In the genomic region with DNA sequence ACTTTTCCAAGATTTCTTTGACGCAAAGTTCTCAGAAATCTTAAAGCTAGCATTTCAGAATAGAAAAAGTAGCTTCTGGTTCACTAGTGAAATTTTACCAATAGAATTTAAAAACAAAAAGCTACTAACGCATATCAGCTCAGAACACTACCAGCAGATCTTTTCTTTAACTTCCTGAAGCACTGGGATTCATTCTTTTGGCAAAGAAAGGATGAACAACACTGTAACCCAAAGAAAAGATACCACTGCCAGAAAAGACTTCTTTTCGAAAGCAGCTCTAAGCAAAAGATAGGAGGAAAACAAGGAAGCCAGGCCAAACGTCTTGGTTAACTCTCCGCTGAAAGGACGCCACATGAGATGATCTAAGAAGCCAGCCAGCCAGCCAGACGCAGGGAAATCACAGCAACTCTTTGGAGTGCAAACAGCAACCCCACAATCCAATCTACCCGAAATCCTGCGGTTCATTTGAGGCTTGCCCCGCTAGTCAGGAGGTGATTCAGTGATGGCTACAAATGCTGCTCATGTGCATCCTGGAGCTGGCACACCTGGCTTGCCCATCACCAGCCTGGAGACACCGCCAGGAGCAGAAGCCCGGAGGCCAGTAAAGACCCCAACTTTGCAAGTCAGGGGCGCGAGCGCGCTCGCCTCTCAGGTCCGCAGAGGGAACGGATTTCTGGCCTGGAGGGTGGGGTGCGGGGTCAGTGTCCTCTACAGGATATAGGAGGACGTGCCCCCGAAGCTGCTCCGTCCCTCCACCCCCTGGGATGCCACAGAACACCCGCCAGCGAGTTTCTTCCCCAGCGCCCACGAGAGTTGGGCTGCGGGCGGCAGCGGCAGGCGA, we compare ENCODE assay signal across 1 cellular context.
TF ChIP-seq lines count a peak whose summit lies in the region.

No MANE protein-coding gene starts in this region.

TF ChIP-seq in HEK293, 187 proteins besides CTCF, POLR2A, EP300 and RAD21 (continued from another document):
- TF ChIP-seq, protein P1, sequence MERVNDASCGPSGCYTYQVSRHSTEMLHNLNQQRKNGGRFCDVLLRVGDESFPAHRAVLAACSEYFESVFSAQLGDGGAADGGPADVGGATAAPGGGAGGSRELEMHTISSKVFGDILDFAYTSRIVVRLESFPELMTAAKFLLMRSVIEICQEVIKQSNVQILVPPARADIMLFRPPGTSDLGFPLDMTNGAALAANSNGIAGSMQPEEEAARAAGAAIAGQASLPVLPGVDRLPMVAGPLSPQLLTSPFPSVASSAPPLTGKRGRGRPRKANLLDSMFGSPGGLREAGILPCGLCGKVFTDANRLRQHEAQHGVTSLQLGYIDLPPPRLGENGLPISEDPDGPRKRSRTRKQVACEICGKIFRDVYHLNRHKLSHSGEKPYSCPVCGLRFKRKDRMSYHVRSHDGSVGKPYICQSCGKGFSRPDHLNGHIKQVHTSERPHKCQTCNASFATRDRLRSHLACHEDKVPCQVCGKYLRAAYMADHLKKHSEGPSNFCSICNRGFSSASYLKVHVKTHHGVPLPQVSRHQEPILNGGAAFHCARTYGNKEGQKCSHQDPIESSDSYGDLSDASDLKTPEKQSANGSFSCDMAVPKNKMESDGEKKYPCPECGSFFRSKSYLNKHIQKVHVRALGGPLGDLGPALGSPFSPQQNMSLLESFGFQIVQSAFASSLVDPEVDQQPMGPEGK (tag by site-specific recombination; IDR thresholded peaks at IDR 0.05), result 0 out of 2 replicates have a peak, but pooled peaks have one; percentile 46
- TF ChIP-seq ZSCAN16 (tag by site-specific recombination; IDR thresholded peaks at IDR 0.05) (no peak), ZNF292 (tag by site-specific recombination; IDR thresholded peaks at IDR 0.05; ENCODE audit: borderline replicate concordance, low read depth) (no peak), ZNF174 (tag by site-specific recombination; IDR thresholded peaks at IDR 0.05) (no peak), ZNF529 (tag by site-specific recombination; IDR thresholded peaks at IDR 0.05; ENCODE audit: insufficient replicate concordance) (no peak), KLF7 (tag by site-specific recombination; IDR thresholded peaks at IDR 0.05; ENCODE audit: borderline replicate concordance) (no peak), ZBTB20 (tag by site-specific recombination; IDR thresholded peaks at IDR 0.05) (no peak), ZNF138 (tag by site-specific recombination; IDR thresholded peaks at IDR 0.05; ENCODE audit: borderline replicate concordance) (no peak), SCRT2 (tag by site-specific recombination; IDR thresholded peaks at IDR 0.05) (no peak), ZNF157 (tag by site-specific recombination; IDR thresholded peaks at IDR 0.05) (no peak), ZNF610 (tag by site-specific recombination; IDR thresholded peaks at IDR 0.05; ENCODE audit: borderline replicate concordance) (no peak), ZNF350 (tag by site-specific recombination; IDR thresholded peaks at IDR 0.05) (no peak), ZNF114 (tag by site-specific recombination; IDR thresholded peaks at IDR 0.05) (no peak), ZNF214 (tag by site-specific recombination; IDR thresholded peaks at IDR 0.05; ENCODE audit: borderline replicate concordance) (no peak), ZSCAN23 (tag by site-specific recombination; IDR thresholded peaks at IDR 0.05) (no peak), GLI2 (tag by site-specific recombination; IDR thresholded peaks at IDR 0.05; ENCODE audit: borderline replicate concordance, low read depth) (no peak), ZNF24 (tag by site-specific recombination; IDR thresholded peaks at IDR 0.05) (no peak; the same call in 1 of the 2 replicates), GLIS1 (tag by site-specific recombination; IDR thresholded peaks at IDR 0.05) (no peak), ZNF560 (tag by site-specific recombination; IDR thresholded peaks at IDR 0.05; ENCODE audit: borderline replicate concordance) (no peak), RBAK (tag by site-specific recombination; IDR thresholded peaks at IDR 0.05) (no peak), BCL11B (tag by site-specific recombination; IDR thresholded peaks at IDR 0.05; ENCODE audit: low read depth) (no peak), ZNF544 (tag by site-specific recombination; IDR thresholded peaks at IDR 0.05) (no peak), ZNF837 (tag by site-specific recombination; IDR thresholded peaks at IDR 0.05) (no peak), ZNF311 (tag by site-specific recombination; IDR thresholded peaks at IDR 0.05; ENCODE audit: borderline replicate concordance) (no peak), ZBTB8A (tag by site-specific recombination; IDR thresholded peaks at IDR 0.05) (no peak), ZNF341 (tag by site-specific recombination; IDR thresholded peaks at IDR 0.05; ENCODE audit: low read depth) (no peak)
- TF ChIP-seq, protein P2, sequence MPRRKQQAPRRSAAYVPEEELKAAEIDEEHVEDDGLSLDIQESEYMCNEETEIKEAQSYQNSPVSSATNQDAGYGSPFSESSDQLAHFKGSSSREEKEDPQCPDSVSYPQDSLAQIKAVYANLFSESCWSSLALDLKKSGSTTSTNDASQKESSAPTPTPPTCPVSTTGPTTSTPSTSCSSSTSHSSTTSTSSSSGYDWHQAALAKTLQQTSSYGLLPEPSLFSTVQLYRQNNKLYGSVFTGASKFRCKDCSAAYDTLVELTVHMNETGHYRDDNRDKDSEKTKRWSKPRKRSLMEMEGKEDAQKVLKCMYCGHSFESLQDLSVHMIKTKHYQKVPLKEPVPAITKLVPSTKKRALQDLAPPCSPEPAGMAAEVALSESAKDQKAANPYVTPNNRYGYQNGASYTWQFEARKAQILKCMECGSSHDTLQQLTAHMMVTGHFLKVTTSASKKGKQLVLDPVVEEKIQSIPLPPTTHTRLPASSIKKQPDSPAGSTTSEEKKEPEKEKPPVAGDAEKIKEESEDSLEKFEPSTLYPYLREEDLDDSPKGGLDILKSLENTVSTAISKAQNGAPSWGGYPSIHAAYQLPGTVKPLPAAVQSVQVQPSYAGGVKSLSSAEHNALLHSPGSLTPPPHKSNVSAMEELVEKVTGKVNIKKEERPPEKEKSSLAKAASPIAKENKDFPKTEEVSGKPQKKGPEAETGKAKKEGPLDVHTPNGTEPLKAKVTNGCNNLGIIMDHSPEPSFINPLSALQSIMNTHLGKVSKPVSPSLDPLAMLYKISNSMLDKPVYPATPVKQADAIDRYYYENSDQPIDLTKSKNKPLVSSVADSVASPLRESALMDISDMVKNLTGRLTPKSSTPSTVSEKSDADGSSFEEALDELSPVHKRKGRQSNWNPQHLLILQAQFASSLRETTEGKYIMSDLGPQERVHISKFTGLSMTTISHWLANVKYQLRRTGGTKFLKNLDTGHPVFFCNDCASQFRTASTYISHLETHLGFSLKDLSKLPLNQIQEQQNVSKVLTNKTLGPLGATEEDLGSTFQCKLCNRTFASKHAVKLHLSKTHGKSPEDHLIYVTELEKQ (tag by site-specific recombination; IDR thresholded peaks at IDR 0.05; ENCODE audit: borderline replicate concordance), result no peak
- TF ChIP-seq, protein P3, sequence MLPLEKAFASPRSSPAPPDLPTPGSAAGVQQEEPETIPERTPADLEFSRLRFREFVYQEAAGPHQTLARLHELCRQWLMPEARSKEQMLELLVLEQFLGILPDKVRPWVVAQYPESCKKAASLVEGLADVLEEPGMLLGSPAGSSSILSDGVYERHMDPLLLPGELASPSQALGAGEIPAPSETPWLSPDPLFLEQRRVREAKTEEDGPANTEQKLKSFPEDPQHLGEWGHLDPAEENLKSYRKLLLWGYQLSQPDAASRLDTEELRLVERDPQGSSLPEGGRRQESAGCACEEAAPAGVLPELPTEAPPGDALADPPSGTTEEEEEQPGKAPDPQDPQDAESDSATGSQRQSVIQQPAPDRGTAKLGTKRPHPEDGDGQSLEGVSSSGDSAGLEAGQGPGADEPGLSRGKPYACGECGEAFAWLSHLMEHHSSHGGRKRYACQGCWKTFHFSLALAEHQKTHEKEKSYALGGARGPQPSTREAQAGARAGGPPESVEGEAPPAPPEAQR (tag by site-specific recombination; IDR thresholded peaks at IDR 0.05), result no peak
- TF ChIP-seq, protein P4, sequence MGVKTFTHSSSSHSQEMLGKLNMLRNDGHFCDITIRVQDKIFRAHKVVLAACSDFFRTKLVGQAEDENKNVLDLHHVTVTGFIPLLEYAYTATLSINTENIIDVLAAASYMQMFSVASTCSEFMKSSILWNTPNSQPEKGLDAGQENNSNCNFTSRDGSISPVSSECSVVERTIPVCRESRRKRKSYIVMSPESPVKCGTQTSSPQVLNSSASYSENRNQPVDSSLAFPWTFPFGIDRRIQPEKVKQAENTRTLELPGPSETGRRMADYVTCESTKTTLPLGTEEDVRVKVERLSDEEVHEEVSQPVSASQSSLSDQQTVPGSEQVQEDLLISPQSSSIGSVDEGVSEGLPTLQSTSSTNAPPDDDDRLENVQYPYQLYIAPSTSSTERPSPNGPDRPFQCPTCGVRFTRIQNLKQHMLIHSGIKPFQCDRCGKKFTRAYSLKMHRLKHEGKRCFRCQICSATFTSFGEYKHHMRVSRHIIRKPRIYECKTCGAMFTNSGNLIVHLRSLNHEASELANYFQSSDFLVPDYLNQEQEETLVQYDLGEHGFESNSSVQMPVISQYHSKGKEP (tag by site-specific recombination; IDR thresholded peaks at IDR 0.05), result no peak; the same call in 1 of the 2 replicates
- TF ChIP-seq, protein P5, sequence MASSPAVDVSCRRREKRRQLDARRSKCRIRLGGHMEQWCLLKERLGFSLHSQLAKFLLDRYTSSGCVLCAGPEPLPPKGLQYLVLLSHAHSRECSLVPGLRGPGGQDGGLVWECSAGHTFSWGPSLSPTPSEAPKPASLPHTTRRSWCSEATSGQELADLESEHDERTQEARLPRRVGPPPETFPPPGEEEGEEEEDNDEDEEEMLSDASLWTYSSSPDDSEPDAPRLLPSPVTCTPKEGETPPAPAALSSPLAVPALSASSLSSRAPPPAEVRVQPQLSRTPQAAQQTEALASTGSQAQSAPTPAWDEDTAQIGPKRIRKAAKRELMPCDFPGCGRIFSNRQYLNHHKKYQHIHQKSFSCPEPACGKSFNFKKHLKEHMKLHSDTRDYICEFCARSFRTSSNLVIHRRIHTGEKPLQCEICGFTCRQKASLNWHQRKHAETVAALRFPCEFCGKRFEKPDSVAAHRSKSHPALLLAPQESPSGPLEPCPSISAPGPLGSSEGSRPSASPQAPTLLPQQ (tag by site-specific recombination; IDR thresholded peaks at IDR 0.05), result peak; percentile 58; the same call in 1 of the 2 replicates
- TF ChIP-seq, protein P6, sequence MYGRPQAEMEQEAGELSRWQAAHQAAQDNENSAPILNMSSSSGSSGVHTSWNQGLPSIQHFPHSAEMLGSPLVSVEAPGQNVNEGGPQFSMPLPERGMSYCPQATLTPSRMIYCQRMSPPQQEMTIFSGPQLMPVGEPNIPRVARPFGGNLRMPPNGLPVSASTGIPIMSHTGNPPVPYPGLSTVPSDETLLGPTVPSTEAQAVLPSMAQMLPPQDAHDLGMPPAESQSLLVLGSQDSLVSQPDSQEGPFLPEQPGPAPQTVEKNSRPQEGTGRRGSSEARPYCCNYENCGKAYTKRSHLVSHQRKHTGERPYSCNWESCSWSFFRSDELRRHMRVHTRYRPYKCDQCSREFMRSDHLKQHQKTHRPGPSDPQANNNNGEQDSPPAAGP (tag by site-specific recombination; IDR thresholded peaks at IDR 0.05), result no peak
